Comparison of ENCODE assay signal across 1 cellular context in genomic region chr18:7941533-7941932, GRCh38.
TF ChIP-seq lines count a peak whose summit lies in the region.

No MANE protein-coding gene starts in this region.

TF ChIP-seq in IMR-90, 13 proteins besides CTCF, POLR2A, EP300 and RAD21 (continued from another document):
- TF ChIP-seq, protein P1, sequence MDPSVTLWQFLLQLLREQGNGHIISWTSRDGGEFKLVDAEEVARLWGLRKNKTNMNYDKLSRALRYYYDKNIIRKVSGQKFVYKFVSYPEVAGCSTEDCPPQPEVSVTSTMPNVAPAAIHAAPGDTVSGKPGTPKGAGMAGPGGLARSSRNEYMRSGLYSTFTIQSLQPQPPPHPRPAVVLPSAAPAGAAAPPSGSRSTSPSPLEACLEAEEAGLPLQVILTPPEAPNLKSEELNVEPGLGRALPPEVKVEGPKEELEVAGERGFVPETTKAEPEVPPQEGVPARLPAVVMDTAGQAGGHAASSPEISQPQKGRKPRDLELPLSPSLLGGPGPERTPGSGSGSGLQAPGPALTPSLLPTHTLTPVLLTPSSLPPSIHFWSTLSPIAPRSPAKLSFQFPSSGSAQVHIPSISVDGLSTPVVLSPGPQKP (IDR thresholded peaks at IDR 0.05; ENCODE audit: borderline replicate concordance, low read depth, low read length): no peak
- no peak for TF ChIP-seq MAFK (IDR thresholded peaks at IDR 0.05; ENCODE audit: low read depth, low read length)
- no peak for TF ChIP-seq USF2 (IDR thresholded peaks at IDR 0.05; ENCODE audit: low read depth, low read length)
- TF ChIP-seq MAZ (IDR thresholded peaks at IDR 0.05; ENCODE audit: borderline replicate concordance, low read depth, low read length): no peak
